In genomic region chr11:126352934-126353801, GRCh38 we compare ENCODE assay signal across 8 cellular contexts. TPM values are rescaled to one million over a fixed set of nuclear protein-coding genes. Genes with fewer than 3 reads are reported as not detected.
A peak's percentile ranks its signal among the peaks of the same experiment; 100 is the strongest.
DNase-seq lines count a peak whose midpoint lies in the region; ATAC-seq, FAIRE-seq and TF ChIP-seq lines count a peak whose summit lies in the region.

No MANE protein-coding gene starts in this region.

- peak overlapping the region; percentile 42 for H2BK12ac ChIP-seq in H1 (ENCODE audit: low read depth, low read length)

- H2BK120ac ChIP-seq in H1 (replicated peaks; ENCODE audit: low read depth, low read length): no peak overlapping the region

- no peak overlapping the region; the same call in 1 of the 2 replicates for H3K18ac ChIP-seq in H1 (ENCODE audit: extremely low read depth, low read length)

- no peaks in the 10 kb centered on the region for H3K9me3 Mint-ChIP-seq in activated naive CD4-positive, alpha-beta T cell treated with anti-CD3 and anti-CD28 coated beads, Interleukin-2, amount 50 U/mL, for 24 hours

- H3K4me3 Mint-ChIP-seq in activated naive CD4-positive, alpha-beta T cell treated with anti-CD3 and anti-CD28 coated beads, Interleukin-2, amount 50 U/mL, for 24 hours: peak overlapping the region; percentile 49

- H2BK15ac ChIP-seq in H1 (ENCODE audit: low read length): no peak overlapping the region

- no peaks in the 10 kb centered on the region for H3K27me3 ChIP-seq in H1 (replicated peaks in 1 of 4; ENCODE audit: control insufficient read depth in 3 of 4, extremely low read depth in 1 of 4, insufficient read depth in 3 of 4, low read length in 3 of 4)

- 0 out of 3 replicates have a peak, but pooled peaks of 1 of the 2 experiments have one; percentile 32 for TF ChIP-seq POLR2A in H1 (IDR thresholded peaks at IDR 0.05; ENCODE audit: control extremely low read depth in 1 of 2, low read depth in 2 of 2, low read length in 2 of 2)

- no peak overlapping the region for H3K4ac ChIP-seq in H1 (replicated peaks; ENCODE audit: insufficient read length, low read depth, low read length)

- no peak for FAIRE-seq in H1 (lab: Jason Lieb, UNC)

- no peak overlapping the region for H3K14ac ChIP-seq in H1 (ENCODE audit: insufficient read length)

- H2BK5ac ChIP-seq in H1 (ENCODE audit: low read depth, low read length): peak overlapping the region; percentile 46; the same call in 1 of the 2 replicates

- no peak overlapping the region for H3K27ac ChIP-seq in H1 (ENCODE audit: low read depth, low read length)

- peak overlapping the region in 1 of 4 experiments; percentile 45; a peak in 1 of 7 replicates for H3K9ac ChIP-seq in H1 (replicated peaks in 1 of 4; ENCODE audit: extremely low read depth in 1 of 4, low read depth in 3 of 4, low read length in 3 of 4)

- H3K36me3 Mint-ChIP-seq in activated naive CD4-positive, alpha-beta T cell treated with anti-CD3 and anti-CD28 coated beads, Interleukin-2, amount 50 U/mL, for 24 hours: no peaks in the 10 kb centered on the region

- peaks cover 25% of the 10 kb centered on the region for H3K4me1 Mint-ChIP-seq in activated naive CD4-positive, alpha-beta T cell treated with anti-CD3 and anti-CD28 coated beads, Interleukin-2, amount 50 U/mL, for 24 hours

- H3K23me2 ChIP-seq in H1 (ENCODE audit: low read depth, low read length): peaks cover 13% of the 10 kb centered on the region

- POLR2A ChIA-PET in H1 (lab: Charles Lee; ENCODE audit: partially characterized antibody): interaction anchor here (0.6 to 2.0 kb wide), 7 partner anchors 8 to 1989 kb away, joined by 3 to 9 read pairs (median 4); partner anchors contain the start of gene TIRAP

- no peak overlapping the region for H2BK20ac ChIP-seq in H1 (ENCODE audit: low read length)

- ATAC-seq in stimulated activated naive CD8-positive, alpha-beta T cell treated with anti-CD3 and anti-CD28 coated beads, Interleukin-15, Interleukin-2, amounts not matched to agents 100 U/mL and 50 U/mL, for 24 hours: peak; percentile 54
- ATAC-seq in GM18909 (IDR thresholded peaks at IDR 0.05; ENCODE audit: poor library complexity, unreplicated experiment) (no peak), HG03135 (IDR thresholded peaks at IDR 0.05; ENCODE audit: unreplicated experiment) (no peak)

- H4K8ac ChIP-seq in H1 (ENCODE audit: extremely low read depth, insufficient read depth, low read length): no peak overlapping the region

- no peak for TF ChIP-seq CTCF in H1 (IDR thresholded peaks at IDR 0.05; ENCODE audit: control extremely low read depth in 1 of 3, insufficient read depth in 1 of 3, low read depth in 1 of 3, low read length in 3 of 3)

- peaks cover 11% of the 10 kb centered on the region; the same call in 1 of the 2 replicates for H3K79me1 ChIP-seq in H1 (ENCODE audit: low read depth, low read length)

- peaks cover 2 to 3% of the 10 kb centered on the region in 2 experiments for H4K20me1 ChIP-seq in H1 (replicated peaks in 1 of 2; ENCODE audit: control insufficient read depth in 1 of 2, insufficient read depth in 2 of 2, low read length in 2 of 2)

- peaks cover 0 to 3% (median under 1%) of the 10 kb centered on the region in 4 experiments; a peak in 1 of 8 replicates for H3K36me3 ChIP-seq in H1 (ENCODE audit: control insufficient read depth in 2 of 4, insufficient read depth in 4 of 4, low read length in 3 of 4)

- H3K23ac ChIP-seq in H1 (ENCODE audit: insufficient read length): no peak overlapping the region

- DNase-seq in activated naive CD4-positive, alpha-beta T cell (lab: John Stamatoyannopoulos, UW): no peak
- DNase-seq in RPMI8226 (peak; percentile 40), H1 (ENCODE audit: low read depth in 1 of 2, low spot score in 2 of 2) (no peak), OCI-M2 (lab: John Stamatoyannopoulos, UW; ENCODE audit: unreplicated experiment) (no peak)
- DNase-seq in stimulated activated naive CD8-positive, alpha-beta T cell treated with anti-CD3 and anti-CD28 coated beads, Interleukin-15, Interleukin-2, amounts not matched to agents 100 U/mL and 50 U/mL, for 24 hours: peak; percentile 20

- H3K4me3 ChIP-seq in H1 (ENCODE audit: extremely low read depth in 1 of 4, insufficient read depth in 2 of 4, low read depth in 3 of 4, low read length in 4 of 4): peak overlapping the region in 1 of 4 experiments; percentile 23; a peak in 1 of 8 replicates

- peak overlapping the region; percentile 69 for H3K27ac Mint-ChIP-seq in activated naive CD4-positive, alpha-beta T cell treated with anti-CD3 and anti-CD28 coated beads, Interleukin-2, amount 50 U/mL, for 24 hours

- peak overlapping the region; percentile 27 to 92; a peak in 3 of 4 replicates for H3K4me2 ChIP-seq in H1 (ENCODE audit: insufficient read depth in 1 of 2, low read depth in 2 of 2, low read length in 2 of 2)

- peaks cover 0 to 36% of the 10 kb centered on the region in 2 experiments; a peak in 2 of 4 replicates for H3K79me2 ChIP-seq in H1 (ENCODE audit: control insufficient read depth in 1 of 2, insufficient read depth in 2 of 2, low read length in 2 of 2)

- no peak for TF ChIP-seq RAD21 in H1 (IDR thresholded peaks at IDR 0.05 in 1 of 2, conservative IDR thresholded peaks at IDR 0.05 in 1 of 2; ENCODE audit: low read depth in 2 of 2, low read length in 2 of 2)

- H4K5ac ChIP-seq in H1 (ENCODE audit: insufficient read length, low read depth, low read length): no peak overlapping the region

- CTCF ChIA-PET in H1 (lab: Charles Lee; ENCODE audit: partially characterized antibody): interaction anchor here (0.6 to 1.7 kb wide), 7 partner anchors 11 to 62 kb away, joined by 3 to 5 read pairs (median 3); no protein-coding TSS in a partner anchor

- no peak for TF ChIP-seq EP300 in H1 (IDR thresholded peaks at IDR 0.05; ENCODE audit: borderline replicate concordance in 1 of 2, low read depth in 2 of 2, low read length in 2 of 2)

- no peak overlapping the region for H3K56ac ChIP-seq in H1 (replicated peaks; ENCODE audit: insufficient read length, low read depth, low read length)

- no peaks in the 10 kb centered on the region for H3K9me3 ChIP-seq in H1 (ENCODE audit: insufficient read depth in 2 of 2, low read depth in 1 of 2, low read length in 1 of 2)

- H3K4me1 ChIP-seq in H1 (replicated peaks in 1 of 4; ENCODE audit: control insufficient read depth in 3 of 4, insufficient read depth in 4 of 4, low read length in 3 of 4): peaks cover 3 to 23% (median 14%) of the 10 kb centered on the region in 4 experiments; a peak in 6 of 7 replicates

- peak overlapping the region; percentile 8 for H4K91ac ChIP-seq in H1 (replicated peaks; ENCODE audit: insufficient read length, low read length)

- H2AFZ ChIP-seq in H1 (ENCODE audit: low read length): no peak overlapping the region

- H2AK5ac ChIP-seq in H1 (ENCODE audit: low read depth, low read length): peak overlapping the region; percentile 88; the same call in 1 of the 2 replicates

- H3K27me3 Mint-ChIP-seq in activated naive CD4-positive, alpha-beta T cell treated with anti-CD3 and anti-CD28 coated beads, Interleukin-2, amount 50 U/mL, for 24 hours: no peaks in the 10 kb centered on the region

- WGBS in H1 (ENCODE audit: extremely low coverage in 1 of 2, insufficient coverage in 1 of 2, insufficient read length in 1 of 2, insufficient replicate concordance in 2 of 2, low coverage in 1 of 2, low lambda C conversion rate in 2 of 2, missing lambda C conversion rate in 1 of 2), 2 experiments: 60 to 70% methylated on average over 1 to 4 of the region's 4 CpGs

TF ChIP-seq in H1, 55 proteins besides CTCF, POLR2A, EP300 and RAD21:
- TF ChIP-seq MAX (IDR thresholded peaks at IDR 0.05) (peak; percentile 90), MAFK (IDR thresholded peaks at IDR 0.05; ENCODE audit: low read depth, low read length) (peak; percentile 69; the same call in 1 of the 2 replicates), SP1 (IDR thresholded peaks at IDR 0.05; ENCODE audit: low read depth, low read length) (no peak), BACH1 (IDR thresholded peaks at IDR 0.05; ENCODE audit: low read length) (peak; percentile 94), POLR2AphosphoS5 (IDR thresholded peaks at IDR 0.05; ENCODE audit: low read depth, low read length) (0 out of 2 replicates have a peak, but pooled peaks have one; percentile 23), E2F6 (IDR thresholded peaks at IDR 0.05) (peak; percentile 95)

RNA-seq across cellular contexts. Expression of gene ST3GAL4, which starts 2.3 kb away (rescaled TPM):
- total RNA-seq in H1 (2021; fragmentation: NEBNext Ultra II Directional; extraction: Animal tissue kit (Norgen Biotek cat#: 25700)): 15.6 and 16.0 TPM in 2 replicates
- 20.0 and 21.0 TPM in 2 replicates for polyA plus RNA-seq in H1 (2011; rRNA removed)
- polyA plus RNA-seq in H1 (2011; cell fraction: cytosol; rRNA removed): 18.8 TPM
- 27.9 TPM for polyA plus RNA-seq in H1 (2011; cell fraction: nucleus; rRNA removed)
- polyA plus RNA-seq in H1 (2012, experiment 1 of 2): 12.9 to 18.6 TPM (median 15.3 TPM) in 4 replicates
- 18.2 TPM for polyA plus RNA-seq in H1 (2012, experiment 2 of 2)
- 12.5 TPM for polyA plus RNA-seq in H1 (2013, experiment 1 of 2)
- 12.9 TPM for polyA plus RNA-seq in H1 (2013, experiment 2 of 2)
- polyA minus RNA-seq in H1 (2011; rRNA and poly(A)+ RNA removed): 15.7 and 16.0 TPM in 2 replicates
- polyA minus RNA-seq in H1 (2011; cell fraction: cytosol; rRNA and poly(A)+ RNA removed): 5.8 TPM
- 14.6 TPM for polyA minus RNA-seq in H1 (2011; cell fraction: nucleus; rRNA and poly(A)+ RNA removed)

RNA-seq across cellular contexts. Expression of gene DCPS, which starts 49.3 kb away (rescaled TPM):
- 24.6 and 24.8 TPM in 2 replicates for total RNA-seq in H1 (2021; fragmentation: NEBNext Ultra II Directional; extraction: Animal tissue kit (Norgen Biotek cat#: 25700))
- 55.2 and 61.9 TPM in 2 replicates for polyA plus RNA-seq in H1 (2011; rRNA removed)
- polyA plus RNA-seq in H1 (2011; cell fraction: cytosol; rRNA removed): 44.4 TPM
- 28.9 TPM for polyA plus RNA-seq in H1 (2011; cell fraction: nucleus; rRNA removed)
- polyA plus RNA-seq in H1 (2012, experiment 1 of 2): 28.4 to 32.8 TPM (median 30.1 TPM) in 4 replicates
- polyA plus RNA-seq in H1 (2012, experiment 2 of 2): 31.6 TPM
- 18.1 TPM for polyA plus RNA-seq in H1 (2013, experiment 1 of 2)
- polyA plus RNA-seq in H1 (2013, experiment 2 of 2): 19.4 TPM
- polyA minus RNA-seq in H1 (2011; rRNA and poly(A)+ RNA removed): 17.7 and 19.4 TPM in 2 replicates
- polyA minus RNA-seq in H1 (2011; cell fraction: cytosol; rRNA and poly(A)+ RNA removed): 15.3 TPM
- 11.9 TPM for polyA minus RNA-seq in H1 (2011; cell fraction: nucleus; rRNA and poly(A)+ RNA removed)

Comparison
In these comparisons a context has a peak if more than half of its experiments do, and no peak if none do; other contexts are left out.
1. DNase-seq: peak in RPMI8226 (single experiment) and stimulated activated naive CD8-positive, alpha-beta T cell treated with anti-CD3 and anti-CD28 coated beads, Interleukin-15, Interleukin-2, amounts not matched to agents 100 U/mL and 50 U/mL, for 24 hours (single experiment); none in activated naive CD4-positive, alpha-beta T cell (0 of 4), H1 (0 of 2) and OCI-M2 (single experiment).